In genomic region chr6:134172020-134172766, GRCh38 we compare ENCODE assay signal across 10 cellular contexts.
DNase-seq lines count a peak whose midpoint lies in the region; ATAC-seq, FAIRE-seq and TF ChIP-seq lines count a peak whose summit lies in the region.
"Had no signal": no experiment of that assay in that cellular context is flagged by ENCODE, and none has a peak within 500 bp of the region (broad histone marks: within the 10 kb centered on the region; RNA-seq: fewer than 3 reads in every experiment).

No MANE protein-coding gene starts in this region.

- no peak for TF ChIP-seq POLR2A in suprapubic skin (IDR thresholded peaks at IDR 0.05)

- DNase-seq in activated CD4-positive, alpha-beta T cell treated with anti-CD3 and anti-CD28 coated beads, Interleukin-2, amount 10 ng/mL, durations not matched to agents 24 days and 14 days: no peak
- no peak for DNase-seq in activated CD4-positive, alpha-beta T cell treated with anti-CD3 and anti-CD28 coated beads for 48 hours
- DNase-seq in astrocyte of the cerebellum (ENCODE audit: low read depth): no peak
- DNase-seq in left lung: no peak
- no peak for DNase-seq in suprapubic skin (ENCODE audit: low spot score in 2 of 2)
- no peak for DNase-seq in NCI-H128 (lab: John Stamatoyannopoulos, UW; ENCODE audit: unreplicated experiment)
- no peak for DNase-seq in frontal cortex (ENCODE audit: low spot score in 2 of 2)
- DNase-seq: activated CD4-positive, alpha-beta T cell treated with anti-CD3 and anti-CD28 coated beads for 4 hours; NCI-H2227 treated with DMSO at 0.1 percent for 48 hours had no signal

- FAIRE-seq in frontal cortex (lab: Jason Lieb, UNC): no peak

- H3K4me1 ChIP-seq in left lung: peaks cover 3 to 56% of the 10 kb centered on the region in 2 donors
- peaks cover 55% of the 10 kb centered on the region for H3K4me1 ChIP-seq in suprapubic skin

- in situ Hi-C loops in astrocyte of the cerebellum (cut with HindIII; ENCODE audit: low sequenced_read_pairs): no loop called here

- H3K27me3 ChIP-seq in left lung (no peaks in the 10 kb centered on the region), suprapubic skin (no peaks in the 10 kb centered on the region)

- ATAC-seq in left lung (no peak), HG03469 (IDR thresholded peaks at IDR 0.05; ENCODE audit: unreplicated experiment) (no peak)

- H3K36me3 Mint-ChIP-seq in activated CD4-positive, alpha-beta T cell treated with anti-CD3 and anti-CD28 coated beads, Interleukin-2, amount 10 ng/mL, durations not matched to agents 24 days and 14 days (ENCODE audit: low read depth): peaks cover 56% of the 10 kb centered on the region

- 34% methylated on average over 11 of the region's 11 CpGs for WGBS in suprapubic skin

- intact Hi-C loops in activated CD4-positive, alpha-beta T cell treated with anti-CD3 and anti-CD28 coated beads, Interleukin-2, amount 10 ng/mL, durations not matched to agents 24 days and 14 days (cut with micrococcal nuclease): loop anchor here (5.0 to 10.0 kb wide), 4 partner anchors 345 to 1263 kb away; partner anchors contain the start of gene MYB
- intact Hi-C loops in left lung (cut with DNase I): loop anchor here in 1 of 2 donors (5.0 to 10.0 kb wide), 2 partner anchors 343 to 650 kb away; no protein-coding TSS in a partner anchor

- H3K27me3 Mint-ChIP-seq in activated CD4-positive, alpha-beta T cell treated with anti-CD3 and anti-CD28 coated beads, Interleukin-2, amount 10 ng/mL, durations not matched to agents 24 days and 14 days: no peaks in the 10 kb centered on the region

- H3K9me3 Mint-ChIP-seq in activated CD4-positive, alpha-beta T cell treated with anti-CD3 and anti-CD28 coated beads, Interleukin-2, amount 10 ng/mL, durations not matched to agents 24 days and 14 days: no peaks in the 10 kb centered on the region

- H3K4me3 Mint-ChIP-seq in activated CD4-positive, alpha-beta T cell treated with anti-CD3 and anti-CD28 coated beads, Interleukin-2, amount 10 ng/mL, durations not matched to agents 24 days and 14 days: peak overlapping the region; percentile 91

- H3K9me3 ChIP-seq in left lung (no peaks in the 10 kb centered on the region), suprapubic skin (no peaks in the 10 kb centered on the region)

- peak overlapping the region; percentile 99 to 100 for H3K27ac ChIP-seq in left lung
- H3K27ac ChIP-seq in suprapubic skin: peak overlapping the region; percentile 99

- TF ChIP-seq CTCF in astrocyte of the cerebellum (IDR thresholded peaks at IDR 0.05; ENCODE audit: low read depth, low read length, missing control alignments) (no peak), left lung (IDR thresholded peaks at IDR 0.05) (no peak), suprapubic skin (IDR thresholded peaks at IDR 0.05) (no peak)

- peaks cover 50% of the 10 kb centered on the region for H3K4me1 Mint-ChIP-seq in activated CD4-positive, alpha-beta T cell treated with anti-CD3 and anti-CD28 coated beads, Interleukin-2, amount 10 ng/mL, durations not matched to agents 24 days and 14 days

- peaks cover 0 to 64% of the 10 kb centered on the region in 2 donors for H3K36me3 ChIP-seq in left lung
- peaks cover 58% of the 10 kb centered on the region for H3K36me3 ChIP-seq in suprapubic skin

- TF ChIP-seq EP300 in suprapubic skin (IDR thresholded peaks at IDR 0.05): no peak

- no peak overlapping the region for H3K27ac Mint-ChIP-seq in activated CD4-positive, alpha-beta T cell treated with anti-CD3 and anti-CD28 coated beads, Interleukin-2, amount 10 ng/mL, durations not matched to agents 24 days and 14 days

- H3K4me3 ChIP-seq in astrocyte of the cerebellum (ENCODE audit: low read depth, low read length) (peak overlapping the region; percentile 98), left lung (peak overlapping the region; percentile 69 to 76), suprapubic skin (peak overlapping the region; percentile 91)
